10 cellular contexts compared by ENCODE assay signal in the genomic region with DNA sequence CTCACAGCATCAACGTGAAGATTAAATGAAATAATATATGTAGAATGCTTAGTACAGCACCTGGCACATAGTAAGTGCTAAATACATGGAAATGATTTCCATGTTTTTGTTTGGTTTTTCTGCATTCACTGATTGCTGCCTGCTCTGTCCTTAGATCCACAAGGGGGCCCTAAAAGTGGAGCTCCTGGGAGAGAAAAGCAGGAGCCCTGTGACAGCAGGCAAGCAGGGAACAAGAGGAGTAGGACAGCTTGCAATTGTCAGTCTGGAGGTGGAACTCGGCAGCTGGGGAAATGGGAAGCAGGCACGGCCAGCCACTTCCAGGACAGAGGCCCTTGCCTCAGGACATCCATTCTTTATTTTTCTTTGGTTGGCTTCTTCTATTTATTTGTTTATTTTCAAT.
DNase-seq lines count a peak whose midpoint lies in the region; ATAC-seq and TF ChIP-seq lines count a peak whose summit lies in the region.
"Had no signal": no experiment of that assay in that cellular context is flagged by ENCODE, and none has a peak within 500 bp of the region (broad histone marks: within the 10 kb centered on the region; RNA-seq: fewer than 3 reads in every experiment).

No MANE protein-coding gene starts in this region.

- H3K36me3 ChIP-seq in PC-9 (ENCODE audit: low read depth) (no peaks in the 10 kb centered on the region), osteoblast (ENCODE audit: insufficient read depth, low read length) (no peaks in the 10 kb centered on the region)

- peaks cover 12 to 13% of the 10 kb centered on the region in 2 donors for H3K9me3 Mint-ChIP-seq in natural killer cell

- no peaks in the 10 kb centered on the region for H3K4me1 Mint-ChIP-seq in natural killer cell

- H3K79me2 ChIP-seq in PC-9 (ENCODE audit: low read depth) (no peaks in the 10 kb centered on the region), osteoblast (ENCODE audit: insufficient read depth, low read length) (no peaks in the 10 kb centered on the region)
- H3K79me2 ChIP-seq: parathyroid adenoma had no signal

- H4K20me1 ChIP-seq in PC-9 (ENCODE audit: insufficient read depth) (no peaks in the 10 kb centered on the region), osteoblast (ENCODE audit: insufficient read depth, low read length) (no peaks in the 10 kb centered on the region)

- H3K27ac ChIP-seq in PC-9: no peak overlapping the region
- no peak overlapping the region for H3K27ac ChIP-seq in osteoblast (ENCODE audit: low read depth, low read length)
- H3K27ac ChIP-seq: parathyroid adenoma had no signal

- no TSS peak for BruUV-seq in PC-9 (replicated peaks; lab: Mats Ljungman, UMichigan)

- H3K27me3 ChIP-seq in PC-9 (ENCODE audit: insufficient read depth, low read depth) (no peaks in the 10 kb centered on the region), osteoblast (ENCODE audit: insufficient read depth, low read length) (peaks cover 55% of the 10 kb centered on the region)

- H3K27ac Mint-ChIP-seq in natural killer cell: no peak overlapping the region

- no peaks in the 10 kb centered on the region for H3K27me3 Mint-ChIP-seq in natural killer cell (ENCODE audit: low read depth in 2 of 2)

- intact Hi-C loops in PC-9 (cut with micrococcal nuclease; ENCODE audit: unreplicated experiment) (no loop called here), natural killer cell (cut with micrococcal nuclease) (no loop called here)

- DNase-seq in G401 (ENCODE audit: low spot score) (peak; percentile 48), PC-9 (no peak), fibroblast of pulmonary artery (ENCODE audit: low read depth) (peak; percentile 40), osteoblast (ENCODE audit: insufficient read length, low spot score, missing footprints) (no peak), NOMO-1 treated with DMSO at 0.1 percent for 48 hours (lab: John Stamatoyannopoulos, UW; ENCODE audit: unreplicated experiment) (no peak), natural killer cell (no peak)
- no peak for DNase-seq in activated CD4-positive, alpha-beta T cell treated with anti-CD3 and anti-CD28 coated beads for 1 hour
- DNase-seq: NCI-H2227 treated with DMSO at 0.1 percent for 48 hours had no signal

- POLR2A ChIA-PET in PC-9 (lab: Charles Lee; ENCODE audit: unreplicated experiment): no interaction called here

- no peaks in the 10 kb centered on the region for H3F3A ChIP-seq in PC-9 (ENCODE audit: insufficient read depth, low read depth)

- in situ Hi-C loops in G401 (cut with HindIII; ENCODE audit: low sequenced_read_pairs): no loop called here

- no peak overlapping the region for H3K4me3 Mint-ChIP-seq in natural killer cell

- CTCF ChIA-PET in PC-9 (lab: Charles Lee): interaction anchor here (0.6 kb wide), 1 partner anchor 124 kb away, joined by 3 read pairs; no protein-coding TSS in a partner anchor

- no peaks in the 10 kb centered on the region for H3K9me3 ChIP-seq in PC-9 (ENCODE audit: insufficient read depth, low read depth)
- no peaks in the 10 kb centered on the region for H3K9me3 ChIP-seq in osteoblast (ENCODE audit: low read depth, low read length)

- no peak overlapping the region for H3K4me2 ChIP-seq in PC-9
- H3K4me2 ChIP-seq in osteoblast (ENCODE audit: insufficient read depth, low read length): no peak overlapping the region

- H3K9me2 ChIP-seq in PC-9 (ENCODE audit: insufficient read depth): no peaks in the 10 kb centered on the region

- H2AFZ ChIP-seq in PC-9: no peak overlapping the region
- H2AFZ ChIP-seq in osteoblast (ENCODE audit: low read length): no peak overlapping the region
- H2AFZ ChIP-seq: parathyroid adenoma had no signal

- no peaks in the 10 kb centered on the region for H3K4me1 ChIP-seq in PC-9 (replicated peaks; ENCODE audit: insufficient read depth)
- H3K4me1 ChIP-seq in osteoblast (ENCODE audit: insufficient read depth, low read length): peaks cover 3% of the 10 kb centered on the region
- H3K4me1 ChIP-seq: parathyroid adenoma had no signal

- H3K4me3 ChIP-seq in PC-9 (no peak overlapping the region), fibroblast of pulmonary artery (replicated peaks; ENCODE audit: low read depth, low read length) (no peak overlapping the region), osteoblast (ENCODE audit: insufficient read depth, low read length) (no peak overlapping the region)

- TF ChIP-seq CTCF in PC-9 (conservative IDR thresholded peaks at IDR 0.05) (peak; percentile 56; the same call in 1 of the 2 replicates), fibroblast of pulmonary artery (IDR thresholded peaks at IDR 0.05; ENCODE audit: low read length, missing control alignments) (peak; percentile 57), osteoblast (IDR thresholded peaks at IDR 0.05; ENCODE audit: extremely low read depth, low read depth, low read length) (peak; percentile 38), natural killer cell (IDR thresholded peaks at IDR 0.05) (no peak)

- no peaks in the 10 kb centered on the region for H3K36me3 Mint-ChIP-seq in natural killer cell

- no peak for ATAC-seq in HG03025 (IDR thresholded peaks at IDR 0.05; ENCODE audit: low FRiP score, unreplicated experiment)
- no peak for ATAC-seq in natural killer cell

Comparison
In these comparisons a context has a peak if more than half of its experiments do, and no peak if none do; other contexts are left out.
1. DNase-seq: peak in G401 (single experiment) and fibroblast of pulmonary artery (single experiment); none in PC-9 (0 of 2), osteoblast (single experiment), activated CD4-positive, alpha-beta T cell treated with anti-CD3 and anti-CD28 coated beads for 1 hour (single experiment), NOMO-1 treated with DMSO at 0.1 percent for 48 hours (single experiment) and natural killer cell (single experiment).